Comparison of ENCODE assay signal across 9 cellular contexts in the genomic region with DNA sequence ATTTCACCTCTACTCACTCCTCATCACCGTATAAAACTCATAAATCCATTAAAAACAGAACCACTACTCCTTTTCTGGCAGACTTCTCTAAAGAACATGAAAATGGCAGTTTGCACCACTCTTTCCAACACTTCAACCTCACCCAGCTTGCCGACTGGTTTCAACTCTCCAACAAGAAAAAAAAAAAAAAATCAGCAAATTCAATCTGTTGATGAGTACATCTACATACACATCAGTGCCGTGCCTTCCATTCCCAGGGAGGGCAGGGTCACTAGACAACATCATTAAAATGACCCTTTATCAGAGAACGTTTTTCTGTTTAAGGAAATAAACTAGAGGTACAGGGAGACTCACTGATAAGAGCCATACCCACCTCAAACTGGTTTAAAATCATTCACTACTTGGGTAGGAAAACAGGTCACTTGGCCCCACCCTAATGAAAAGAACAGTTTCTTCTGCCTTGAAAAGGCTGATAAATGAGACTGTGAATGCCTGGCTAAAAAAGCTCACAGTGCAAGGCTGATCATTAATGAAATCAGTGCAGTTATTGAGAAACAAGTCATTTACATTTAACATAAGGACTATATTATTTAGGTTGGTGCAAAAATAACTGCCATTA. TPM values are rescaled to one million over a fixed set of nuclear protein-coding genes. Genes with fewer than 3 reads are reported as not detected.
DNase-seq lines count a peak whose midpoint lies in the region; ATAC-seq and TF ChIP-seq lines count a peak whose summit lies in the region.
"Had no signal": no experiment of that assay in that cellular context is flagged by ENCODE, and none has a peak within 500 bp of the region (broad histone marks: within the 10 kb centered on the region; RNA-seq: fewer than 3 reads in every experiment).

No MANE protein-coding gene starts in this region.

- H3K4me1 ChIP-seq in right atrium auricular region (peaks cover 0 to 81% of the 10 kb centered on the region in 2 donors), mucosa of stomach (ENCODE audit: control insufficient read depth, insufficient read depth, low read length) (peaks cover 88% of the 10 kb centered on the region)

- ATAC-seq in left ventricle myocardium superior = no peak
- ATAC-seq in HG02759 (IDR thresholded peaks at IDR 0.05; ENCODE audit: unreplicated experiment) = no peak
- ATAC-seq in GM18868 (IDR thresholded peaks at IDR 0.05; ENCODE audit: unreplicated experiment) = no peak
- no peak for ATAC-seq in stimulated activated naive CD8-positive, alpha-beta T cell treated with anti-CD3 and anti-CD28 coated beads, Interleukin-15, amount 100 ng/mL, for 72 hours

- no peak overlapping the region for H3K4me3 Mint-ChIP-seq in stimulated activated naive CD8-positive, alpha-beta T cell treated with anti-CD3 and anti-CD28 coated beads, Interleukin-15, amount 100 ng/mL, for 72 hours

- TF ChIP-seq CTCF in right atrium auricular region (IDR thresholded peaks at IDR 0.05) (no peak), choroid plexus epithelial cell (conservative IDR thresholded peaks at IDR 0.05; ENCODE audit: low read depth, low read length) (no peak)

- H3K9me3 Mint-ChIP-seq in stimulated activated naive CD8-positive, alpha-beta T cell treated with anti-CD3 and anti-CD28 coated beads, Interleukin-15, amount 100 ng/mL, for 72 hours = no peaks in the 10 kb centered on the region

- peak overlapping the region; percentile 50 to 97 for H3K27ac ChIP-seq in right atrium auricular region

- DNase-seq in right atrium auricular region (ENCODE audit: low spot score) = no peak
- no peak for DNase-seq in left ventricle myocardium superior
- peak; percentile 15 for DNase-seq in choroid plexus epithelial cell (ENCODE audit: low read depth)
- DNase-seq in AG08395 (ENCODE audit: low spot score) = no peak
- DNase-seq in stimulated activated naive CD8-positive, alpha-beta T cell treated with anti-CD3 and anti-CD28 coated beads, Interleukin-15, amount 100 ng/mL, for 72 hours = no peak
- DNase-seq: NCI-H1105 had no signal

- H3K9ac ChIP-seq in mucosa of stomach (ENCODE audit: low read length) = peak overlapping the region; percentile 25

- H3K9me3 ChIP-seq in right atrium auricular region (no peaks in the 10 kb centered on the region), mucosa of stomach (ENCODE audit: control insufficient read depth, low read length) (no peaks in the 10 kb centered on the region)

- H3K27ac Mint-ChIP-seq in stimulated activated naive CD8-positive, alpha-beta T cell treated with anti-CD3 and anti-CD28 coated beads, Interleukin-15, amount 100 ng/mL, for 72 hours = no peak overlapping the region

- intact Hi-C loops in left ventricle myocardium superior (cut with micrococcal nuclease) = no loop called here

- H3K36me3 ChIP-seq in right atrium auricular region (no peaks in the 10 kb centered on the region), mucosa of stomach (ENCODE audit: control insufficient read depth, insufficient read depth, low read length) (peaks cover 4% of the 10 kb centered on the region)

- H3K4me3 ChIP-seq in right atrium auricular region (no peak overlapping the region), choroid plexus epithelial cell (ENCODE audit: low read depth, low read length) (peak overlapping the region; percentile 24), mucosa of stomach (ENCODE audit: low read length) (no peak overlapping the region)

- no peaks in the 10 kb centered on the region for H3K27me3 Mint-ChIP-seq in stimulated activated naive CD8-positive, alpha-beta T cell treated with anti-CD3 and anti-CD28 coated beads, Interleukin-15, amount 100 ng/mL, for 72 hours

- peaks cover 61% of the 10 kb centered on the region for H3K4me1 Mint-ChIP-seq in stimulated activated naive CD8-positive, alpha-beta T cell treated with anti-CD3 and anti-CD28 coated beads, Interleukin-15, amount 100 ng/mL, for 72 hours

- H3K27me3 ChIP-seq in right atrium auricular region (no peaks in the 10 kb centered on the region), mucosa of stomach (ENCODE audit: control insufficient read depth, insufficient read depth, low read length) (no peaks in the 10 kb centered on the region)

RNA-seq across cellular contexts. Expression of a gene that starts 6.0 kb away (rescaled TPM):
- total RNA-seq in right atrium auricular region (100 to 1,000 TPM; 214 to 388 TPM), left ventricle myocardium superior (162 TPM)
